In the genomic region with DNA sequence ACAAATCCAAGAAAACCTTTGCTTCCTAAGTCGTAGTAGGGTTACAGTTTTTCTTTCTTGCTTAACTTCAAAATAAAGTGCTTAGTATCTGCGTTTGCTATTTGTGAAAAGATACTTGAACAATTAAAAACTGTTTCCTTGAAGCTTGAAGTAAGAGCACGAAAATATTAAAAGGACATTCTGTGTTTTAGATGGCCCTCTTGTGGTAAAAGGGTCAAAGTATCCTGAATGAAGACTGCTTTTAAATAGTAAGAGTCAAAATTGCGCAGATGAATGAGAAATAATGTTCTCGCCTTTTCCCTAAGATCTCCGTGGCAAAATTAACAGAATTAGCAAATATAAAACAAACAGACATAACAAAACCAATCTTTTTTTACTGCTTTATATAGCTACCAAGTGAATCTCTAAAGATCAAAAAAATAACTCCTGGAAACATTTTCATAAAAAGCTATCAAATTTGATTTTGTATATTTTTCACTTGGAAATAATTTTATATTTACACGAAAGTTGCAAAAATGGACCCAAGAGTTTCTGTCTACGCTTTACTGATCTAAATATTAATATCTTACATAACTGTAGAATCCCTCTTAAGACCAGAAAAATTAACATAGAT, we compare ENCODE assay signal across 8 cellular contexts.
DNase-seq lines count a peak whose midpoint lies in the region; ATAC-seq and TF ChIP-seq lines count a peak whose summit lies in the region.

No MANE protein-coding gene starts in this region.

- H3K36me3 Mint-ChIP-seq in activated CD4-positive, alpha-beta T cell treated with anti-CD3 and anti-CD28 coated beads for 36 hours (ENCODE audit: low read depth), result peaks cover 36% of the 10 kb centered on the region
- peaks cover 37% of the 10 kb centered on the region for H3K36me3 Mint-ChIP-seq in activated CD8-positive, alpha-beta memory T cell treated with anti-CD3 and anti-CD28 coated beads, Interleukin-2, amount 10 ng/mL, durations not matched to agents 7 days and 5 days

- peaks cover 98% of the 10 kb centered on the region for H3K79me2 ChIP-seq in KMS-11 (ENCODE audit: insufficient read depth, low read depth)

- H3K27ac ChIP-seq in KMS-11, result no peak overlapping the region; the same call in 1 of the 2 replicates

- peaks cover 21% of the 10 kb centered on the region; the same call in 1 of the 2 replicates for H3K36me3 ChIP-seq in KMS-11 (ENCODE audit: insufficient read depth)

- no peak overlapping the region for H3K9ac ChIP-seq in KMS-11

- no peak overlapping the region for H3K4me3 ChIP-seq in KMS-11 (IDR thresholded peaks at IDR 0.05; ENCODE audit: insufficient read depth, low read depth, low read length)

- peaks cover 78% of the 10 kb centered on the region for H4K20me1 ChIP-seq in KMS-11 (ENCODE audit: insufficient read depth)

- H3K27me3 ChIP-seq in KMS-11 (ENCODE audit: insufficient read depth, low read depth), result no peaks in the 10 kb centered on the region

- peak overlapping the region; percentile 43 for H3K27ac Mint-ChIP-seq in activated CD4-positive, alpha-beta T cell treated with anti-CD3 and anti-CD28 coated beads for 36 hours
- no peak overlapping the region for H3K27ac Mint-ChIP-seq in activated CD8-positive, alpha-beta memory T cell treated with anti-CD3 and anti-CD28 coated beads, Interleukin-2, amount 10 ng/mL, durations not matched to agents 7 days and 5 days

- H3K4me3 Mint-ChIP-seq in activated CD4-positive, alpha-beta T cell treated with anti-CD3 and anti-CD28 coated beads for 36 hours, result no peak overlapping the region
- H3K4me3 Mint-ChIP-seq in activated CD8-positive, alpha-beta memory T cell treated with anti-CD3 and anti-CD28 coated beads, Interleukin-2, amount 10 ng/mL, durations not matched to agents 7 days and 5 days, result no peak overlapping the region

- POLR2A ChIA-PET in activated CD4-positive, alpha-beta T cell treated with anti-CD3 and anti-CD28 coated beads for 36 hours (lab: Charles Lee), result interaction anchor here (0.7 kb wide), 1 partner anchor 84 kb away, joined by 3 read pairs; no protein-coding TSS in a partner anchor

- no peaks in the 10 kb centered on the region for H3K9me3 Mint-ChIP-seq in activated CD4-positive, alpha-beta T cell treated with anti-CD3 and anti-CD28 coated beads for 36 hours (ENCODE audit: low read depth)
- H3K9me3 Mint-ChIP-seq in activated CD8-positive, alpha-beta memory T cell treated with anti-CD3 and anti-CD28 coated beads, Interleukin-2, amount 10 ng/mL, durations not matched to agents 7 days and 5 days (ENCODE audit: low read depth), result no peaks in the 10 kb centered on the region

- H3K4me1 ChIP-seq in KMS-11 (ENCODE audit: low read depth, poor library complexity, severe bottlenecking), result peaks cover 85% of the 10 kb centered on the region

- no peak overlapping the region for H3K4me2 ChIP-seq in KMS-11

- CTCF ChIA-PET in activated CD4-positive, alpha-beta T cell treated with anti-CD3 and anti-CD28 coated beads for 36 hours (lab: Charles Lee), result interaction anchor here (0.7 to 2.7 kb wide), 38 partner anchors 13 to 372 kb away, joined by 3 to 27 read pairs (median 4); no protein-coding TSS in a partner anchor
- CTCF ChIA-PET in activated CD8-positive, alpha-beta memory T cell treated with anti-CD3 and anti-CD28 coated beads, Interleukin-2, amount 10 ng/mL, durations not matched to agents 7 days and 5 days (lab: Charles Lee), result interaction anchor here (1.0 to 2.4 kb wide), 9 partner anchors 14 to 372 kb away, joined by 3 to 7 read pairs (median 5); no protein-coding TSS in a partner anchor

- no peaks in the 10 kb centered on the region for H3K27me3 Mint-ChIP-seq in activated CD4-positive, alpha-beta T cell treated with anti-CD3 and anti-CD28 coated beads for 36 hours
- H3K27me3 Mint-ChIP-seq in activated CD8-positive, alpha-beta memory T cell treated with anti-CD3 and anti-CD28 coated beads, Interleukin-2, amount 10 ng/mL, durations not matched to agents 7 days and 5 days, result no peaks in the 10 kb centered on the region

- intact Hi-C loops in activated CD4-positive, alpha-beta T cell treated with anti-CD3 and anti-CD28 coated beads for 36 hours (cut with DNase I, micrococcal nuclease), result loop anchor here (2.0 to 10.0 kb wide), 6 partner anchors 172 to 371 kb away; no protein-coding TSS in a partner anchor

- ATAC-seq in activated CD4-positive, alpha-beta T cell treated with anti-CD3 and anti-CD28 coated beads for 36 hours, result no peak
- no peak for ATAC-seq in HG03175 (IDR thresholded peaks at IDR 0.05; ENCODE audit: unreplicated experiment)
- no peak for ATAC-seq in activated CD8-positive, alpha-beta memory T cell treated with anti-CD3 and anti-CD28 coated beads, Interleukin-2, amount 10 ng/mL, durations not matched to agents 7 days and 5 days

- peaks cover 64% of the 10 kb centered on the region for H3K4me1 Mint-ChIP-seq in activated CD4-positive, alpha-beta T cell treated with anti-CD3 and anti-CD28 coated beads for 36 hours
- H3K4me1 Mint-ChIP-seq in activated CD8-positive, alpha-beta memory T cell treated with anti-CD3 and anti-CD28 coated beads, Interleukin-2, amount 10 ng/mL, durations not matched to agents 7 days and 5 days, result peaks cover 43% of the 10 kb centered on the region

- no peak overlapping the region for H2AFZ ChIP-seq in KMS-11 (ENCODE audit: low read depth)

- DNase-seq in activated CD4-positive, alpha-beta T cell treated with anti-CD3 and anti-CD28 coated beads for 36 hours, result no peak
- DNase-seq in activated CD4-positive, alpha-beta T cell treated with anti-CD3 and anti-CD28 coated beads for 4 hours, result no peak
- DNase-seq in SW480 (ENCODE audit: low spot score) (peak; percentile 55), fibroblast of peridontal ligament (ENCODE audit: extremely low read depth) (peak; percentile 88), non-pigmented ciliary epithelial cell (ENCODE audit: low read depth) (peak; percentile 31)
- DNase-seq in activated CD8-positive, alpha-beta memory T cell treated with anti-CD3 and anti-CD28 coated beads, Interleukin-2, amount 10 ng/mL, durations not matched to agents 7 days and 5 days, result no peak

- TF ChIP-seq CTCF in KMS-11 (conservative IDR thresholded peaks at IDR 0.05; ENCODE audit: low read depth, low read length), result peak; percentile 58

Comparison
In these comparisons a context has a peak if more than half of its experiments do, and no peak if none do; other contexts are left out.
1. DNase-seq: peak in SW480 (single experiment), fibroblast of peridontal ligament (single experiment) and non-pigmented ciliary epithelial cell (single experiment); none in activated CD4-positive, alpha-beta T cell treated with anti-CD3 and anti-CD28 coated beads for 36 hours (single experiment), activated CD4-positive, alpha-beta T cell treated with anti-CD3 and anti-CD28 coated beads for 4 hours (0 of 2) and activated CD8-positive, alpha-beta memory T cell treated with anti-CD3 and anti-CD28 coated beads, Interleukin-2, amount 10 ng/mL, durations not matched to agents 7 days and 5 days (single experiment).